In genomic region chr14:55028066-55028465, GRCh38 we compare ENCODE assay signal across 8 cellular contexts. TPM values are rescaled to one million over a fixed set of nuclear protein-coding genes. Genes with fewer than 3 reads are reported as not detected.
DNase-seq lines count a peak whose midpoint lies in the region; ATAC-seq and TF ChIP-seq lines count a peak whose summit lies in the region.

No MANE protein-coding gene starts in this region.

- no peak for ATAC-seq in CD8-positive, alpha-beta T cell
- ATAC-seq in GM21825 (IDR thresholded peaks at IDR 0.05; ENCODE audit: unreplicated experiment) (no peak), HG03457 (IDR thresholded peaks at IDR 0.05; ENCODE audit: unreplicated experiment) (no peak), HG02870 (IDR thresholded peaks at IDR 0.05; ENCODE audit: unreplicated experiment) (no peak)

- peak overlapping the region; percentile 92 for H3K4me2 ChIP-seq in neural cell (ENCODE audit: low read length)

- POLR2A ChIA-PET in CD8-positive, alpha-beta T cell (lab: Charles Lee) = interaction anchor here (1.1 kb wide), 1 partner anchor 24 kb away, joined by 3 read pairs; the partner anchor contains the start of gene MAPK1IP1L

- H3K36me3 ChIP-seq in CD8-positive, alpha-beta T cell (ENCODE audit: insufficient read depth, low read length) = no peaks in the 10 kb centered on the region
- H3K36me3 ChIP-seq in neural cell (ENCODE audit: insufficient read depth, low read length) = no peaks in the 10 kb centered on the region

- peak overlapping the region; percentile 71 for H3K4me3 ChIP-seq in CD8-positive, alpha-beta T cell (ENCODE audit: low read depth, low read length)
- H3K4me3 ChIP-seq in LNCaP clone FGC (ENCODE audit: low read depth, low read length) (peak overlapping the region; percentile 88), coronary artery (peak overlapping the region; percentile 78), neural cell (ENCODE audit: low read length) (peak overlapping the region; percentile 79)

- H3K27ac Mint-ChIP-seq in CD8-positive, alpha-beta T cell = peak overlapping the region; percentile 95

- H3K9ac ChIP-seq in neural cell (ENCODE audit: low read length) = peak overlapping the region; percentile 82

- peaks cover 37% of the 10 kb centered on the region for H3K4me1 ChIP-seq in CD8-positive, alpha-beta T cell (ENCODE audit: insufficient read depth, low read length)

- no peaks in the 10 kb centered on the region for H4K20me1 ChIP-seq in neural cell (ENCODE audit: insufficient read depth)

- no peak overlapping the region for H2AFZ ChIP-seq in neural cell (ENCODE audit: low read depth, low read length)

- peaks cover 54% of the 10 kb centered on the region for H3K4me1 Mint-ChIP-seq in CD8-positive, alpha-beta T cell (ENCODE audit: low read depth)

- H3K9me3 ChIP-seq in CD8-positive, alpha-beta T cell (ENCODE audit: low read length) = no peaks in the 10 kb centered on the region
- H3K9me3 ChIP-seq in neural cell (ENCODE audit: low read length) = no peaks in the 10 kb centered on the region

- peaks cover 12% of the 10 kb centered on the region for H3K36me3 Mint-ChIP-seq in CD8-positive, alpha-beta T cell

- intact Hi-C loops in CD8-positive, alpha-beta T cell (cut with DNase I, micrococcal nuclease) = loop anchor here (2.0 to 10.0 kb wide), 7 partner anchors 125 to 557 kb away; partner anchors contain the start of genes KTN1 (in 2 of the 2), DLGAP5 (in 1 of the 2), GCH1 (in 1 of the 2) and GMFB (in 1 of the 2)

- no peaks in the 10 kb centered on the region for H3K27me3 Mint-ChIP-seq in CD8-positive, alpha-beta T cell (ENCODE audit: low read depth)

- peaks cover 68% of the 10 kb centered on the region for H3K79me2 ChIP-seq in neural cell (replicated peaks; ENCODE audit: insufficient read depth, low read length)

- no peak for TF ChIP-seq RAD21 in neural cell (conservative IDR thresholded peaks at IDR 0.05)

- no peaks in the 10 kb centered on the region for H3K9me3 Mint-ChIP-seq in CD8-positive, alpha-beta T cell

- no peak for DNase-seq in CD8-positive, alpha-beta T cell
- DNase-seq in LNCaP clone FGC (ENCODE audit: low read depth) (no peak), coronary artery (ENCODE audit: low spot score) (no peak), NCI-H2196 (lab: John Stamatoyannopoulos, UW; ENCODE audit: unreplicated experiment) (no peak)

- H3K27me3 ChIP-seq in CD8-positive, alpha-beta T cell (ENCODE audit: insufficient read depth, low read length) = no peaks in the 10 kb centered on the region
- no peaks in the 10 kb centered on the region for H3K27me3 ChIP-seq in neural cell (ENCODE audit: insufficient read depth, low read depth, low read length)

- H3K27ac ChIP-seq in CD8-positive, alpha-beta T cell (ENCODE audit: low read depth, low read length) = no peak overlapping the region
- H3K27ac ChIP-seq in coronary artery (no peak overlapping the region), neural cell (ENCODE audit: low read length) (peak overlapping the region; percentile 90)

- H3K4me3 Mint-ChIP-seq in CD8-positive, alpha-beta T cell = peak overlapping the region; percentile 95

- H3F3A ChIP-seq in neural cell (ENCODE audit: insufficient read depth, low read length, poor library complexity, severe bottlenecking) = no peaks in the 10 kb centered on the region

- CTCF ChIA-PET in CD8-positive, alpha-beta T cell (lab: Charles Lee) = interaction anchor here (0.9 to 2.6 kb wide), 3 partner anchors 23 to 328 kb away, joined by 3 to 8 read pairs (median 4); no protein-coding TSS in a partner anchor

- TF ChIP-seq EP300 in neural cell (conservative IDR thresholded peaks at IDR 0.05; ENCODE audit: poor library complexity, severe bottlenecking) = no peak

- TF ChIP-seq CTCF in CD8-positive, alpha-beta T cell (IDR thresholded peaks at IDR 0.05) = no peak
- TF ChIP-seq CTCF in LNCaP clone FGC (IDR thresholded peaks at IDR 0.05; ENCODE audit: control insufficient read depth, extremely low read depth, insufficient read depth) (no peak), coronary artery (IDR thresholded peaks at IDR 0.05) (no peak), neural cell (IDR thresholded peaks at IDR 0.05; ENCODE audit: poor library complexity, severe bottlenecking) (no peak)

- no peaks in the 10 kb centered on the region for H3K9me2 ChIP-seq in neural cell (ENCODE audit: insufficient read depth, low read length)

TF ChIP-seq in neural cell, 6 proteins besides CTCF, POLR2A, EP300 and RAD21:
- TF ChIP-seq TAF1 (IDR thresholded peaks at IDR 0.05; ENCODE audit: low read depth) = no peak
- peak; percentile 17 for TF ChIP-seq POLR2AphosphoS5 (IDR thresholded peaks at IDR 0.05)

RNA-seq across cellular contexts. Expression of gene SOCS4, which starts 1.0 kb away (rescaled TPM):
- total RNA-seq in CD8-positive, alpha-beta T cell = 10 to 100 TPM; 22.6 to 24.0 TPM
- polyA plus RNA-seq in neural cell = 25.2 and 27.3 TPM in 2 replicates
- 53.3 and 59.3 TPM in 2 replicates for polyA minus RNA-seq in neural cell

RNA-seq across cellular contexts. Expression of gene WDHD1, which starts 1.2 kb away (rescaled TPM):
- total RNA-seq in CD8-positive, alpha-beta T cell = 1 to 10 TPM; 1.2 to 1.6 TPM
- 8.0 and 8.1 TPM in 2 replicates for polyA plus RNA-seq in neural cell
- 14.4 and 14.8 TPM in 2 replicates for polyA minus RNA-seq in neural cell

RNA-seq across cellular contexts. Expression of gene MAPK1IP1L, which starts 23.4 kb away (rescaled TPM):
- 100 to 1,000 TPM; 207 to 212 TPM for total RNA-seq in CD8-positive, alpha-beta T cell
- 35.4 and 37.6 TPM in 2 replicates for polyA plus RNA-seq in neural cell
- 38.7 and 56.1 TPM in 2 replicates for polyA minus RNA-seq in neural cell
